ENCODE assay signal across 31 cellular contexts in the genomic region with DNA sequence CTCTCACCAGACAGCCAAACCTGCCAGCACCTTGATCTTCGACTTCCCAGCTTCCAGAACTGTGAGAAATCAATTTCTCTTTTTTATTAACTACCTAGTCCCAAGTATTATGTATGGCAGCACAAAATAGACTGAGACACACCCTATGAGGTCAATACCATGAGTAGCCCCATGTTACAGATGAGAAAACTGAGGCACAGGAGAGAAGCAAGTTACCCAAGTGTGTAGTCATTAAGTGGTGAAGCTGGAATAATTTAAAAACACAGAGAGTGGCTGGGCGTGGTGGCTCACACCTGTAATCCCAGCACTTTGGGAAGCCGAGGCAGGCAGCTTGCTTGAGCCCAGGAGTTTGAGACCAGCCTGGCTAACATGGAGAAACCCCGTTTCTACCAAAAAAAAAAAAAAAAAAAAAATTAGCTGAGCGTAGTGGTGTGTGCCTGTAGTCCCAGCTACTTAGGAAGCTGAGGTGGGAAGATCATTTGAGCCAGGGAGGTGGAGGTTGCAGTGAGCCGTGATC.
"Had no signal": no experiment of that assay in that cellular context is flagged by ENCODE, and none has a peak within 500 bp of the region (broad histone marks: within the 10 kb centered on the region; RNA-seq: fewer than 3 reads in every experiment).

No MANE protein-coding gene starts in this region.

- H3K27ac ChIP-seq: brain microvascular endothelial cell, gastrocnemius medialis, left ventricle myocardium inferior, parathyroid adenoma, skin epidermis, WERI-Rb-1 had no signal

- H3K9me3 Mint-ChIP-seq: activated CD4-positive, alpha-beta memory T cell treated with anti-CD3 and anti-CD28 coated beads for 36 hours; activated CD4-positive, alpha-beta T cell treated with anti-CD3 and anti-CD28 coated beads, Interleukin-2, amount 10 ng/mL, durations not matched to agents 24 days and 14 days; activated T-cell treated with anti-CD3 and anti-CD28 coated beads, Interleukin-2, amount 50 U/mL, for 24 hours; activated T-helper 17 cell treated with anti-CD3 and anti-CD28 coated beads, Interleukin-2, amount 50 U/mL, for 72 hours; effector memory CD8-positive, alpha-beta T cell; nephron progenitor cell; stimulated activated effector memory CD8-positive, alpha-beta T cell treated with anti-CD3 and anti-CD28 coated beads, Interleukin-12 subunit alpha, Interleukin-12 subunit beta, amount 100 ng/mL, for 72 hours; stimulated activated naive CD8-positive, alpha-beta T cell treated with anti-CD3 and anti-CD28 coated beads, Interleukin-15, Interleukin-2, amounts not matched to agents 100 ng/mL and 50 ng/mL, for 24 hours had no signal

- H3K36me3 ChIP-seq: WERI-Rb-1 had no signal

- H3K9me3 ChIP-seq: gastrocnemius medialis, left ventricle myocardium inferior had no signal

- FAIRE-seq: astrocyte, islet of Langerhans, TTC549 had no signal

- H3K4me3 ChIP-seq: gastrocnemius medialis, left ventricle myocardium inferior, lung, skin epidermis had no signal

- H3K4me1 ChIP-seq: parathyroid adenoma had no signal

- H2AFZ ChIP-seq: parathyroid adenoma had no signal

- H3K79me2 ChIP-seq: parathyroid adenoma had no signal

- H3K27me3 ChIP-seq: brain microvascular endothelial cell, gastrocnemius medialis had no signal

- H3K27me3 Mint-ChIP-seq: activated CD4-positive, alpha-beta memory T cell treated with anti-CD3 and anti-CD28 coated beads for 36 hours; activated CD4-positive, alpha-beta T cell treated with anti-CD3 and anti-CD28 coated beads, Interleukin-2, amount 10 ng/mL, durations not matched to agents 24 days and 14 days; activated T-cell treated with anti-CD3 and anti-CD28 coated beads, Interleukin-2, amount 50 U/mL, for 24 hours; activated T-helper 17 cell treated with anti-CD3 and anti-CD28 coated beads, Interleukin-2, amount 50 U/mL, for 72 hours; effector memory CD8-positive, alpha-beta T cell; naive B cell; stimulated activated naive CD8-positive, alpha-beta T cell treated with anti-CD3 and anti-CD28 coated beads, Interleukin-15, Interleukin-2, amounts not matched to agents 100 ng/mL and 50 ng/mL, for 24 hours had no signal

- H3K36me3 Mint-ChIP-seq: activated CD4-positive, alpha-beta memory T cell treated with anti-CD3 and anti-CD28 coated beads for 36 hours; naive B cell had no signal

- DNase-seq: activated CD4-positive, alpha-beta memory T cell treated with anti-CD3 and anti-CD28 coated beads for 36 hours; activated CD4-positive, alpha-beta T cell treated with anti-CD3 and anti-CD28 coated beads, Interleukin-2, amount 10 ng/mL, durations not matched to agents 24 days and 14 days; activated CD4-positive, CD25-positive, alpha-beta regulatory T cell treated with anti-CD3 and anti-CD28 coated beads, Interleukin-2, amount 50 U/mL, for 72 hours; activated gamma-delta T cell treated with Interleukin-2 at 50 U/mL for 16 hours; activated naive CD4-positive, alpha-beta T cell treated with anti-CD3 and anti-CD28 coated beads, Interleukin-2, amount 50 U/mL, for 16 hours; activated T-cell treated with anti-CD3 and anti-CD28 coated beads, Interleukin-2, amount 50 U/mL, for 24 hours; amniotic stem cell; brain microvascular endothelial cell; cortex of kidney; effector memory CD8-positive, alpha-beta T cell; erythroblast; gastrocnemius medialis; glutamatergic neuron; left ventricle myocardium inferior; naive B cell; nephron progenitor cell; occipital lobe; stimulated activated CD4-positive, alpha-beta T cell treated with anti-CD3 and anti-CD28 coated beads, Interleukin-12 subunit alpha, Interleukin-12 subunit beta, amount 100 ng/mL, for 4 hours; stimulated activated CD4-positive, alpha-beta T cell treated with anti-CD3 and anti-CD28 coated beads, Interleukin-4, amount 100 ng/mL, for 1 hour; substantia nigra; WERI-Rb-1 had no signal

- ATAC-seq: activated T-helper 17 cell treated with anti-CD3 and anti-CD28 coated beads, Interleukin-2, amount 50 U/mL, for 72 hours; effector memory CD8-positive, alpha-beta T cell; gastrocnemius medialis; sciatic nerve; stimulated activated effector memory CD8-positive, alpha-beta T cell treated with anti-CD3 and anti-CD28 coated beads, Interleukin-12 subunit alpha, Interleukin-12 subunit beta, amount 100 ng/mL, for 72 hours had no signal

- H3K4me3 Mint-ChIP-seq: activated CD4-positive, alpha-beta memory T cell treated with anti-CD3 and anti-CD28 coated beads for 36 hours; activated CD4-positive, alpha-beta T cell treated with anti-CD3 and anti-CD28 coated beads, Interleukin-2, amount 10 ng/mL, durations not matched to agents 24 days and 14 days; activated T-cell treated with anti-CD3 and anti-CD28 coated beads, Interleukin-2, amount 50 U/mL, for 24 hours; activated T-helper 17 cell treated with anti-CD3 and anti-CD28 coated beads, Interleukin-2, amount 50 U/mL, for 72 hours; effector memory CD8-positive, alpha-beta T cell; nephron progenitor cell; stimulated activated effector memory CD8-positive, alpha-beta T cell treated with anti-CD3 and anti-CD28 coated beads, Interleukin-12 subunit alpha, Interleukin-12 subunit beta, amount 100 ng/mL, for 72 hours; stimulated activated naive CD8-positive, alpha-beta T cell treated with anti-CD3 and anti-CD28 coated beads, Interleukin-15, Interleukin-2, amounts not matched to agents 100 ng/mL and 50 ng/mL, for 24 hours had no signal

- H3K27ac Mint-ChIP-seq: activated CD4-positive, alpha-beta memory T cell treated with anti-CD3 and anti-CD28 coated beads for 36 hours; activated CD4-positive, alpha-beta T cell treated with anti-CD3 and anti-CD28 coated beads, Interleukin-2, amount 10 ng/mL, durations not matched to agents 24 days and 14 days; activated T-cell treated with anti-CD3 and anti-CD28 coated beads, Interleukin-2, amount 50 U/mL, for 24 hours; activated T-helper 17 cell treated with anti-CD3 and anti-CD28 coated beads, Interleukin-2, amount 50 U/mL, for 72 hours; effector memory CD8-positive, alpha-beta T cell; nephron progenitor cell; stimulated activated effector memory CD8-positive, alpha-beta T cell treated with anti-CD3 and anti-CD28 coated beads, Interleukin-12 subunit alpha, Interleukin-12 subunit beta, amount 100 ng/mL, for 72 hours; stimulated activated naive CD8-positive, alpha-beta T cell treated with anti-CD3 and anti-CD28 coated beads, Interleukin-15, Interleukin-2, amounts not matched to agents 100 ng/mL and 50 ng/mL, for 24 hours had no signal
